ENCODE assay signal across 27 cellular contexts in genomic region chr1:160853756-160854155, GRCh38. TPM values are rescaled to one million over a fixed set of nuclear protein-coding genes. Genes with fewer than 3 reads are reported as not detected.
"Had no signal": no experiment of that assay in that cellular context is flagged by ENCODE, and none has a peak within 500 bp of the region (broad histone marks: within the 10 kb centered on the region; RNA-seq: fewer than 3 reads in every experiment).

No MANE protein-coding gene starts in this region.

- H3K4me1 Mint-ChIP-seq: activated naive CD4-positive, alpha-beta T cell treated with anti-CD3 and anti-CD28 coated beads, Interleukin-2, amount 10 ng/mL, durations not matched to agents 7 days and 5 days had no signal

- H3K36me3 ChIP-seq: cardiac muscle cell, right lobe of liver, transverse colon, uterus had no signal

- DNase-seq: activated CD4-positive, alpha-beta T cell treated with anti-CD3 and anti-CD28 coated beads, Interleukin-2, amount 50 U/mL, for 1 hour; activated effector memory CD4-positive, alpha-beta T cell treated with anti-CD3 and anti-CD28 coated beads, Interleukin-2, amount 50 U/mL, for 16 hours; activated naive CD4-positive, alpha-beta T cell treated with anti-CD3 and anti-CD28 coated beads, Interleukin-2, amount 10 ng/mL, durations not matched to agents 7 days and 5 days; activated T-cell treated with anti-CD3 and anti-CD28 coated beads for 4 hours; anterior cingulate cortex; body of pancreas; cortex of kidney; foreskin keratinocyte; glutamatergic neuron; left ventricle myocardium superior; midbrain; occipital lobe; right lobe of liver; small intestine; stimulated activated CD4-positive, alpha-beta T cell treated with anti-CD3 and anti-CD28 coated beads, Interleukin-2, amount 100 ng/mL, for 24 hours; transverse colon; uterus had no signal

- H3K27ac ChIP-seq: body of pancreas, cardiac muscle cell, foreskin keratinocyte, hepatocyte, right lobe of liver, transverse colon, uterus, VCaP had no signal

- FAIRE-seq: small intestine had no signal

- H2AFZ ChIP-seq: hepatocyte had no signal

- H3K4me3 ChIP-seq: body of pancreas, cardiac muscle cell, hepatocyte, right lobe of liver, transverse colon, uterus had no signal

- H3K79me2 ChIP-seq: hepatocyte had no signal

- H3K27ac Mint-ChIP-seq: activated naive CD4-positive, alpha-beta T cell treated with anti-CD3 and anti-CD28 coated beads, Interleukin-2, amount 10 ng/mL, durations not matched to agents 7 days and 5 days; stimulated activated effector memory CD8-positive, alpha-beta T cell treated with anti-CD3 and anti-CD28 coated beads, Interleukin-12 subunit alpha, Interleukin-12 subunit beta, amount 100 ng/mL, for 72 hours; T-helper 2 cell treated with Interferon-gamma antibody and Interleukin-4, amounts not matched to agents 5 μg/mL and 100 μg/mL, for 36 hours had no signal

- H3K4me3 Mint-ChIP-seq: activated naive CD4-positive, alpha-beta T cell treated with anti-CD3 and anti-CD28 coated beads, Interleukin-2, amount 10 ng/mL, durations not matched to agents 7 days and 5 days; stimulated activated effector memory CD8-positive, alpha-beta T cell treated with anti-CD3 and anti-CD28 coated beads, Interleukin-12 subunit alpha, Interleukin-12 subunit beta, amount 100 ng/mL, for 72 hours; T-helper 2 cell treated with Interferon-gamma antibody and Interleukin-4, amounts not matched to agents 5 μg/mL and 100 μg/mL, for 36 hours had no signal

- H3K4me1 ChIP-seq: body of pancreas, foreskin keratinocyte, right lobe of liver, uterus had no signal

- H3K9me3 ChIP-seq: body of pancreas, right lobe of liver, transverse colon, uterus had no signal

- H3K27me3 ChIP-seq: body of pancreas, hepatocyte, right lobe of liver, transverse colon, uterus had no signal

- H3K9me3 Mint-ChIP-seq: activated naive CD4-positive, alpha-beta T cell treated with anti-CD3 and anti-CD28 coated beads, Interleukin-2, amount 10 ng/mL, durations not matched to agents 7 days and 5 days; stimulated activated effector memory CD8-positive, alpha-beta T cell treated with anti-CD3 and anti-CD28 coated beads, Interleukin-12 subunit alpha, Interleukin-12 subunit beta, amount 100 ng/mL, for 72 hours; T-helper 2 cell treated with Interferon-gamma antibody and Interleukin-4, amounts not matched to agents 5 μg/mL and 100 μg/mL, for 36 hours had no signal

- ATAC-seq: activated CD4-positive, CD25-positive, alpha-beta regulatory T cell treated with anti-CD3 and anti-CD28 coated beads, Interleukin-2, amount 50 U/mL, for 24 hours; body of pancreas; foreskin keratinocyte; left ventricle myocardium superior; right lobe of liver; stimulated activated effector memory CD8-positive, alpha-beta T cell treated with anti-CD3 and anti-CD28 coated beads, Interleukin-12 subunit alpha, Interleukin-12 subunit beta, amount 100 ng/mL, for 72 hours had no signal

- H3K4me2 ChIP-seq: hepatocyte had no signal

- H3K36me3 Mint-ChIP-seq: activated naive CD4-positive, alpha-beta T cell treated with anti-CD3 and anti-CD28 coated beads, Interleukin-2, amount 10 ng/mL, durations not matched to agents 7 days and 5 days; stimulated activated effector memory CD8-positive, alpha-beta T cell treated with anti-CD3 and anti-CD28 coated beads, Interleukin-12 subunit alpha, Interleukin-12 subunit beta, amount 100 ng/mL, for 72 hours had no signal

RNA-seq across cellular contexts. Expression of gene CD244, which starts 8.9 kb away (rescaled TPM):
- total RNA-seq: cardiac muscle cell, cerebellum, epithelial cell of proximal tubule, foreskin keratinocyte, occipital lobe, temporal lobe had no signal

RNA-seq across cellular contexts. Expression of gene ITLN1, which starts 31.2 kb away (rescaled TPM):
- total RNA-seq: activated CD8-positive, alpha-beta memory T cell treated with anti-CD3 and anti-CD28 coated beads for 36 hours; cardiac muscle cell; epithelial cell of proximal tubule; foreskin keratinocyte; temporal lobe had no signal

RNA-seq across cellular contexts. Expression of gene LY9, which starts 57.8 kb away (rescaled TPM):
- total RNA-seq: cardiac muscle cell, cerebellum, epithelial cell of proximal tubule, foreskin keratinocyte, hepatocyte, left ventricle myocardium superior, occipital lobe, temporal lobe had no signal
